Comparison of ENCODE assay signal across 33 cellular contexts in genomic region chr17:81931189-81931556, GRCh38. TPM values are rescaled to one million over a fixed set of nuclear protein-coding genes. Genes with fewer than 3 reads are reported as not detected.
A peak's percentile ranks its signal among the peaks of the same experiment; 100 is the strongest.
DNase-seq lines count a peak whose midpoint lies in the region; ATAC-seq and TF ChIP-seq lines count a peak whose summit lies in the region.
"Had no signal": no experiment of that assay in that cellular context is flagged by ENCODE, and none has a peak within 500 bp of the region (broad histone marks: within the 10 kb centered on the region; RNA-seq: fewer than 3 reads in every experiment).

No MANE protein-coding gene starts in this region.

- peak overlapping the region; percentile 46 for H3K9ac ChIP-seq in neuronal stem cell (ENCODE audit: low read depth, low read length, poor library complexity)

- H4K91ac ChIP-seq in neuronal stem cell (ENCODE audit: low read depth, low read length, poor library complexity), result no peak overlapping the region

- H3K27me3 ChIP-seq in neuronal stem cell (ENCODE audit: control insufficient read depth in 3 of 3, insufficient read depth in 3 of 3, low read depth in 1 of 3, low read length in 3 of 3), result peaks cover 0 to 10% (median 0%) of the 10 kb centered on the region in 3 experiments
- H3K27me3 ChIP-seq: ascending aorta, BE2C had no signal

- peak overlapping the region in 1 of 2 donors; percentile 16 for H3K4me3 ChIP-seq in neuronal stem cell (ENCODE audit: low read length in 2 of 2)
- H3K4me3 ChIP-seq: ascending aorta, coronary artery, sigmoid colon, SK-N-MC, transverse colon had no signal

- DNase-seq in activated naive CD4-positive, alpha-beta T cell treated with anti-CD3 and anti-CD28 coated beads, Interleukin-2, amount 50 U/mL, for 72 hours (ENCODE audit: low spot score in 2 of 2), result no peak
- DNase-seq in chondrocyte (ENCODE audit: low spot score), result peak; percentile 90
- no peak for DNase-seq in neuronal stem cell (ENCODE audit: low spot score)
- DNase-seq in NOMO-1 treated with dmso at 0.1 percent for 144 hours (lab: John Stamatoyannopoulos, UW; ENCODE audit: unreplicated experiment), result no peak
- DNase-seq: activated CD4-positive, alpha-beta T cell treated with anti-CD3 and anti-CD28 coated beads for 36 hours; activated naive CD8-positive, alpha-beta T cell treated with anti-CD3 and anti-CD28 coated beads, Interleukin-2, amount 10 ng/mL, durations not matched to agents 7 days and 5 days; BE2C; DMS79; effector CD8-positive, alpha-beta T cell; HFFc6; immature natural killer cell; IMR-90; mesenchymal stem cell; NCI-H1436 treated with DMSO at 0.1 percent for 48 hours; NCI-H510A; sigmoid colon; stimulated activated CD4-positive, alpha-beta T cell treated with anti-CD3 and anti-CD28 coated beads, Interleukin-12 subunit alpha, Interleukin-12 subunit beta, amount 100 ng/mL, for 4 hours; stimulated activated CD4-positive, alpha-beta T cell treated with anti-CD3 and anti-CD28 coated beads, Interleukin-4, amount 100 ng/mL, for 1 hour; transverse colon had no signal

- no CpG with 5 or more reads among the region's 13 CpGs for WGBS in neuronal stem cell (ENCODE audit: extremely low coverage in 2 of 2, insufficient read length in 2 of 2, insufficient replicate concordance in 1 of 2), 2 donors

- no peak for ATAC-seq in activated naive CD4-positive, alpha-beta T cell treated with anti-CD3 and anti-CD28 coated beads, Interleukin-2, amount 50 U/mL, for 72 hours
- no peak for ATAC-seq in GM18502 (IDR thresholded peaks at IDR 0.05; ENCODE audit: poor library complexity, unreplicated experiment)
- ATAC-seq in GM21737 (IDR thresholded peaks at IDR 0.05; ENCODE audit: unreplicated experiment), result no peak
- ATAC-seq: activated CD4-positive, alpha-beta T cell treated with anti-CD3 and anti-CD28 coated beads for 36 hours; activated T-helper 17 cell treated with anti-CD3 and anti-CD28 coated beads, Interleukin-2, amount 50 U/mL, for 72 hours; left lobe of liver had no signal

- no peak overlapping the region for H2AFZ ChIP-seq in neuronal stem cell (ENCODE audit: low read length)

- no peak overlapping the region for H3K14ac ChIP-seq in neuronal stem cell (ENCODE audit: low read length)

- H3K79me1 ChIP-seq in neuronal stem cell (ENCODE audit: low read depth, low read length), result peaks cover 32% of the 10 kb centered on the region

- no peaks in the 10 kb centered on the region for H3K9me3 Mint-ChIP-seq in activated naive CD4-positive, alpha-beta T cell treated with anti-CD3 and anti-CD28 coated beads, Interleukin-2, amount 50 U/mL, for 24 hours
- no peaks in the 10 kb centered on the region for H3K9me3 Mint-ChIP-seq in activated naive CD4-positive, alpha-beta T cell treated with anti-CD3 and anti-CD28 coated beads, Interleukin-2, amount 50 U/mL, for 72 hours
- H3K9me3 Mint-ChIP-seq in IgD-negative memory B cell (no peaks in the 10 kb centered on the region), chondrocyte (ENCODE audit: low read depth) (no peaks in the 10 kb centered on the region)
- H3K9me3 Mint-ChIP-seq: activated naive CD8-positive, alpha-beta T cell treated with anti-CD3 and anti-CD28 coated beads, Interleukin-2, amount 10 ng/mL, durations not matched to agents 7 days and 5 days; activated T-helper 17 cell treated with anti-CD3 and anti-CD28 coated beads, Interleukin-2, amount 50 U/mL, for 72 hours; HFFc6; immature natural killer cell had no signal

- peak overlapping the region; percentile 53 for H2BK5ac ChIP-seq in neuronal stem cell (ENCODE audit: low read length)

- H3K18ac ChIP-seq in neuronal stem cell (ENCODE audit: low read length), result no peak overlapping the region

- no peak overlapping the region for H3K27ac ChIP-seq in neuronal stem cell (replicated peaks; ENCODE audit: low read length)
- H3K27ac ChIP-seq: ascending aorta, coronary artery, epithelial cell of prostate, neutrophil, sigmoid colon, SK-N-MC, transverse colon had no signal

- no peak overlapping the region for H3K4ac ChIP-seq in neuronal stem cell (ENCODE audit: low read length)

- H3K9me3 ChIP-seq in neuronal stem cell (replicated peaks in 1 of 2; ENCODE audit: control insufficient read depth in 2 of 2, insufficient read depth in 1 of 2, low read depth in 1 of 2, low read length in 2 of 2), result no peaks in the 10 kb centered on the region
- H3K9me3 ChIP-seq: ascending aorta, BE2C, neutrophil, sigmoid colon, transverse colon had no signal

- no peak for TF ChIP-seq CTCF in chondrocyte (IDR thresholded peaks at IDR 0.05)

- no peak overlapping the region for H4K8ac ChIP-seq in neuronal stem cell (ENCODE audit: low read depth, low read length)

- H3K4me3 Mint-ChIP-seq in activated naive CD4-positive, alpha-beta T cell treated with anti-CD3 and anti-CD28 coated beads, Interleukin-2, amount 50 U/mL, for 24 hours, result peak overlapping the region; percentile 15
- H3K4me3 Mint-ChIP-seq in IgD-negative memory B cell (peak overlapping the region in 1 of 4 donors; percentile 71), chondrocyte (ENCODE audit: unreplicated experiment) (no peak overlapping the region)
- H3K4me3 Mint-ChIP-seq: activated CD4-positive, alpha-beta T cell treated with anti-CD3 and anti-CD28 coated beads for 36 hours; activated naive CD8-positive, alpha-beta T cell treated with anti-CD3 and anti-CD28 coated beads, Interleukin-2, amount 10 ng/mL, durations not matched to agents 7 days and 5 days; activated T-helper 17 cell treated with anti-CD3 and anti-CD28 coated beads, Interleukin-2, amount 50 U/mL, for 72 hours; HFFc6; immature natural killer cell had no signal

- H3K27ac Mint-ChIP-seq in activated naive CD4-positive, alpha-beta T cell treated with anti-CD3 and anti-CD28 coated beads, Interleukin-2, amount 50 U/mL, for 24 hours, result no peak overlapping the region
- H3K27ac Mint-ChIP-seq in activated naive CD4-positive, alpha-beta T cell treated with anti-CD3 and anti-CD28 coated beads, Interleukin-2, amount 50 U/mL, for 72 hours, result no peak overlapping the region
- peak overlapping the region in 2 of 3 donors; percentile 23 to 87 for H3K27ac Mint-ChIP-seq in IgD-negative memory B cell
- peak overlapping the region; percentile 20 for H3K27ac Mint-ChIP-seq in chondrocyte (ENCODE audit: unreplicated experiment)
- H3K27ac Mint-ChIP-seq: activated CD4-positive, alpha-beta T cell treated with anti-CD3 and anti-CD28 coated beads for 36 hours; activated naive CD8-positive, alpha-beta T cell treated with anti-CD3 and anti-CD28 coated beads, Interleukin-2, amount 10 ng/mL, durations not matched to agents 7 days and 5 days; activated T-helper 17 cell treated with anti-CD3 and anti-CD28 coated beads, Interleukin-2, amount 50 U/mL, for 72 hours; HFFc6; immature natural killer cell; progenitor cell of endocrine pancreas had no signal

- peak overlapping the region; percentile 90 for H3K23ac ChIP-seq in neuronal stem cell (ENCODE audit: low read depth, low read length, poor library complexity)

- H2AK5ac ChIP-seq in neuronal stem cell (ENCODE audit: low read depth, low read length), result no peak overlapping the region

- H3K4me1 ChIP-seq in neuronal stem cell (ENCODE audit: control insufficient read depth in 2 of 2, insufficient read depth in 1 of 2, low read depth in 1 of 2, low read length in 2 of 2), result peaks cover 9 to 13% of the 10 kb centered on the region in 2 donors

- H2BK15ac ChIP-seq in neuronal stem cell (ENCODE audit: low read length), result no peak overlapping the region

- peaks cover 6 to 29% of the 10 kb centered on the region in 2 donors for H3K36me3 ChIP-seq in neuronal stem cell (replicated peaks in 1 of 2; ENCODE audit: control insufficient read depth in 2 of 2, insufficient read depth in 2 of 2, low read length in 2 of 2)
- H3K36me3 ChIP-seq: ascending aorta, neutrophil, sigmoid colon, transverse colon had no signal

- no peak overlapping the region for H2BK120ac ChIP-seq in neuronal stem cell (ENCODE audit: low read depth, low read length)

- no peak overlapping the region for H3K4me2 ChIP-seq in neuronal stem cell (ENCODE audit: insufficient read depth, low read length, poor library complexity, severe bottlenecking)

- peaks cover 2% of the 10 kb centered on the region for H3K36me3 Mint-ChIP-seq in activated naive CD4-positive, alpha-beta T cell treated with anti-CD3 and anti-CD28 coated beads, Interleukin-2, amount 50 U/mL, for 24 hours
- peaks cover 6 to 7% of the 10 kb centered on the region in 2 donors for H3K36me3 Mint-ChIP-seq in activated naive CD4-positive, alpha-beta T cell treated with anti-CD3 and anti-CD28 coated beads, Interleukin-2, amount 50 U/mL, for 72 hours
- no peaks in the 10 kb centered on the region for H3K36me3 Mint-ChIP-seq in IgD-negative memory B cell
- peaks cover 10% of the 10 kb centered on the region for H3K36me3 Mint-ChIP-seq in chondrocyte (ENCODE audit: low read depth)
- H3K36me3 Mint-ChIP-seq: activated naive CD8-positive, alpha-beta T cell treated with anti-CD3 and anti-CD28 coated beads, Interleukin-2, amount 10 ng/mL, durations not matched to agents 7 days and 5 days; immature natural killer cell had no signal

- peaks cover 3% of the 10 kb centered on the region for H3K27me3 Mint-ChIP-seq in activated naive CD4-positive, alpha-beta T cell treated with anti-CD3 and anti-CD28 coated beads, Interleukin-2, amount 50 U/mL, for 24 hours
- H3K27me3 Mint-ChIP-seq in IgD-negative memory B cell (peaks cover 8% of the 10 kb centered on the region), chondrocyte (ENCODE audit: low read depth) (no peaks in the 10 kb centered on the region)
- H3K27me3 Mint-ChIP-seq: activated naive CD8-positive, alpha-beta T cell treated with anti-CD3 and anti-CD28 coated beads, Interleukin-2, amount 10 ng/mL, durations not matched to agents 7 days and 5 days; activated T-helper 17 cell treated with anti-CD3 and anti-CD28 coated beads, Interleukin-2, amount 50 U/mL, for 72 hours had no signal

- peaks cover 11% of the 10 kb centered on the region for H3K4me1 Mint-ChIP-seq in activated naive CD4-positive, alpha-beta T cell treated with anti-CD3 and anti-CD28 coated beads, Interleukin-2, amount 50 U/mL, for 24 hours
- H3K4me1 Mint-ChIP-seq in IgD-negative memory B cell (peaks cover 4 to 6% (median 5%) of the 10 kb centered on the region in 3 donors), chondrocyte (ENCODE audit: low read depth) (peaks cover 26% of the 10 kb centered on the region)

- no peak overlapping the region for H2BK12ac ChIP-seq in neuronal stem cell (ENCODE audit: low read length)

RNA-seq across cellular contexts. Expression of gene MAFG, which starts 3.6 kb away (rescaled TPM):
- total RNA-seq in activated naive CD4-positive, alpha-beta T cell treated with anti-CD3 and anti-CD28 coated beads, Interleukin-2, amount 50 U/mL, for 72 hours, result 10 to 100 TPM; 19.6 to 35.2 TPM
- 1.6 TPM for polyA plus RNA-seq in IgD-negative memory B cell
- total RNA-seq in chondrocyte, result 28.3 to 38.1 TPM (median 37.8 TPM) in 3 replicates
- polyA plus RNA-seq in neuronal stem cell (2013, experiment 1 of 2), result 16.1 TPM
- 17.2 TPM for polyA plus RNA-seq in neuronal stem cell (2013, experiment 2 of 2)

RNA-seq across cellular contexts. Expression of gene PYCR1, which starts 5.9 kb away (rescaled TPM):
- total RNA-seq in activated naive CD4-positive, alpha-beta T cell treated with anti-CD3 and anti-CD28 coated beads, Interleukin-2, amount 50 U/mL, for 72 hours, result 10 to 100 TPM; 30.3 to 75.1 TPM
- 3.6 TPM for polyA plus RNA-seq in IgD-negative memory B cell
- total RNA-seq in chondrocyte, result 154 to 235 TPM (median 224 TPM) in 3 replicates
- polyA plus RNA-seq in neuronal stem cell (2013, experiment 1 of 2), result 53.9 TPM
- polyA plus RNA-seq in neuronal stem cell (2013, experiment 2 of 2), result 52.1 TPM

RNA-seq across cellular contexts. Expression of gene SIRT7, which starts 13.2 kb away (rescaled TPM):
- total RNA-seq in activated naive CD4-positive, alpha-beta T cell treated with anti-CD3 and anti-CD28 coated beads, Interleukin-2, amount 50 U/mL, for 72 hours, result 10 to 100 TPM; 35.7 to 43.7 TPM
- 31.6 TPM for polyA plus RNA-seq in IgD-negative memory B cell
- total RNA-seq in chondrocyte, result 14.5 to 16.0 TPM (median 15.8 TPM) in 3 replicates
- 5.2 TPM for polyA plus RNA-seq in neuronal stem cell (2013, experiment 1 of 2)
- 5.1 TPM for polyA plus RNA-seq in neuronal stem cell (2013, experiment 2 of 2)

RNA-seq across cellular contexts. Expression of gene MYADML2, which starts 15.9 kb away (rescaled TPM):
- not detected for total RNA-seq in activated naive CD4-positive, alpha-beta T cell treated with anti-CD3 and anti-CD28 coated beads, Interleukin-2, amount 50 U/mL, for 72 hours
- polyA plus RNA-seq in IgD-negative memory B cell, result not detected
- total RNA-seq in chondrocyte, result not detected in 3 replicates
- 0.03 TPM for polyA plus RNA-seq in neuronal stem cell (2013, experiment 1 of 2)
- polyA plus RNA-seq in neuronal stem cell (2013, experiment 2 of 2), result 0.03 TPM
- total RNA-seq: activated CD4-positive, alpha-beta T cell treated with anti-CD3 and anti-CD28 coated beads for 36 hours; activated naive CD8-positive, alpha-beta T cell treated with anti-CD3 and anti-CD28 coated beads, Interleukin-2, amount 10 ng/mL, durations not matched to agents 7 days and 5 days; activated T-helper 17 cell treated with anti-CD3 and anti-CD28 coated beads, Interleukin-2, amount 50 U/mL, for 72 hours; ascending aorta; HFFc6; IMR-90; left lobe of liver; progenitor cell of endocrine pancreas; sigmoid colon; subcutaneous adipose tissue; T-helper 2 cell treated with Interferon-gamma antibody and Interleukin-4, amounts not matched to agents 100 ng/mL and 5 ng/mL, for 36 hours; transverse colon had no signal
- polyA plus RNA-seq: immature natural killer cell, IMR-90, sigmoid colon had no signal

RNA-seq across cellular contexts. Expression of gene PCYT2, which starts 20.0 kb away (rescaled TPM):
- total RNA-seq in activated naive CD4-positive, alpha-beta T cell treated with anti-CD3 and anti-CD28 coated beads, Interleukin-2, amount 50 U/mL, for 72 hours, result 10 to 100 TPM; 16.4 to 20.1 TPM
- 20.0 TPM for polyA plus RNA-seq in IgD-negative memory B cell
- total RNA-seq in chondrocyte, result 28.5 to 32.5 TPM (median 28.8 TPM) in 3 replicates
- polyA plus RNA-seq in neuronal stem cell (2013, experiment 1 of 2), result 16.8 TPM
- 15.9 TPM for polyA plus RNA-seq in neuronal stem cell (2013, experiment 2 of 2)

Comparison
In these comparisons a context has a peak if more than half of its experiments do, and no peak if none do; other contexts are left out.
1. H3K27ac Mint-ChIP-seq: peak in IgD-negative memory B cell (2 of 3) and chondrocyte (single experiment); none in activated naive CD4-positive, alpha-beta T cell treated with anti-CD3 and anti-CD28 coated beads, Interleukin-2, amount 50 U/mL, for 24 hours (single experiment) and activated naive CD4-positive, alpha-beta T cell treated with anti-CD3 and anti-CD28 coated beads, Interleukin-2, amount 50 U/mL, for 72 hours (0 of 2).